ENCODE assay signal across 1 cellular context in genomic region chr20:33622705-33623390, GRCh38.
TF ChIP-seq lines count a peak whose summit lies in the region.

No MANE protein-coding gene starts in this region.

TF ChIP-seq in K562, 482 proteins besides CTCF, POLR2A, EP300 and RAD21:
- TF ChIP-seq CBX1 (IDR thresholded peaks at IDR 0.05; ENCODE audit: low read depth) = no peak
- TF ChIP-seq CEBPG (CRISPR knock-in tag; IDR thresholded peaks at IDR 0.05) = no peak
- no peak for TF ChIP-seq CEBPG (tag; conservative IDR thresholded peaks at IDR 0.05 in 1 of 2, IDR thresholded peaks at IDR 0.05 in 1 of 2)
- TF ChIP-seq USF2 (CRISPR knock-in tag; IDR thresholded peaks at IDR 0.05) = no peak
- no peak for TF ChIP-seq ZNF778 (CRISPR knock-in tag; IDR thresholded peaks at IDR 0.05)
- no peak for TF ChIP-seq KLF16 (IDR thresholded peaks at IDR 0.05)
- TF ChIP-seq MAFK (IDR thresholded peaks at IDR 0.05; ENCODE audit: low read length) = no peak
- TF ChIP-seq NR2C1 (IDR thresholded peaks at IDR 0.05) = no peak
- TF ChIP-seq NR2C1 (tag; IDR thresholded peaks at IDR 0.05) = no peak
- no peak for TF ChIP-seq RUNX1 (IDR thresholded peaks at IDR 0.05; ENCODE audit: low read depth)
- TF ChIP-seq POLR2G (IDR thresholded peaks at IDR 0.05; ENCODE audit: low read depth, low read length) = no peak
- TF ChIP-seq, protein P1, sequence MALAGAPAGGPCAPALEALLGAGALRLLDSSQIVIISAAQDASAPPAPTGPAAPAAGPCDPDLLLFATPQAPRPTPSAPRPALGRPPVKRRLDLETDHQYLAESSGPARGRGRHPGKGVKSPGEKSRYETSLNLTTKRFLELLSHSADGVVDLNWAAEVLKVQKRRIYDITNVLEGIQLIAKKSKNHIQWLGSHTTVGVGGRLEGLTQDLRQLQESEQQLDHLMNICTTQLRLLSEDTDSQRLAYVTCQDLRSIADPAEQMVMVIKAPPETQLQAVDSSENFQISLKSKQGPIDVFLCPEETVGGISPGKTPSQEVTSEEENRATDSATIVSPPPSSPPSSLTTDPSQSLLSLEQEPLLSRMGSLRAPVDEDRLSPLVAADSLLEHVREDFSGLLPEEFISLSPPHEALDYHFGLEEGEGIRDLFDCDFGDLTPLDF (CRISPR knock-in tag; IDR thresholded peaks at IDR 0.05) = no peak
- TF ChIP-seq MECOM (CRISPR knock-in tag; IDR thresholded peaks at IDR 0.05) = no peak
- TF ChIP-seq, protein P2, sequence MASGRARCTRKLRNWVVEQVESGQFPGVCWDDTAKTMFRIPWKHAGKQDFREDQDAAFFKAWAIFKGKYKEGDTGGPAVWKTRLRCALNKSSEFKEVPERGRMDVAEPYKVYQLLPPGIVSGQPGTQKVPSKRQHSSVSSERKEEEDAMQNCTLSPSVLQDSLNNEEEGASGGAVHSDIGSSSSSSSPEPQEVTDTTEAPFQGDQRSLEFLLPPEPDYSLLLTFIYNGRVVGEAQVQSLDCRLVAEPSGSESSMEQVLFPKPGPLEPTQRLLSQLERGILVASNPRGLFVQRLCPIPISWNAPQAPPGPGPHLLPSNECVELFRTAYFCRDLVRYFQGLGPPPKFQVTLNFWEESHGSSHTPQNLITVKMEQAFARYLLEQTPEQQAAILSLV (tag; IDR thresholded peaks at IDR 0.05) = no peak
- no peak for TF ChIP-seq CREBBP (IDR thresholded peaks at IDR 0.05; ENCODE audit: low read depth, low read length)
- TF ChIP-seq, protein P3, sequence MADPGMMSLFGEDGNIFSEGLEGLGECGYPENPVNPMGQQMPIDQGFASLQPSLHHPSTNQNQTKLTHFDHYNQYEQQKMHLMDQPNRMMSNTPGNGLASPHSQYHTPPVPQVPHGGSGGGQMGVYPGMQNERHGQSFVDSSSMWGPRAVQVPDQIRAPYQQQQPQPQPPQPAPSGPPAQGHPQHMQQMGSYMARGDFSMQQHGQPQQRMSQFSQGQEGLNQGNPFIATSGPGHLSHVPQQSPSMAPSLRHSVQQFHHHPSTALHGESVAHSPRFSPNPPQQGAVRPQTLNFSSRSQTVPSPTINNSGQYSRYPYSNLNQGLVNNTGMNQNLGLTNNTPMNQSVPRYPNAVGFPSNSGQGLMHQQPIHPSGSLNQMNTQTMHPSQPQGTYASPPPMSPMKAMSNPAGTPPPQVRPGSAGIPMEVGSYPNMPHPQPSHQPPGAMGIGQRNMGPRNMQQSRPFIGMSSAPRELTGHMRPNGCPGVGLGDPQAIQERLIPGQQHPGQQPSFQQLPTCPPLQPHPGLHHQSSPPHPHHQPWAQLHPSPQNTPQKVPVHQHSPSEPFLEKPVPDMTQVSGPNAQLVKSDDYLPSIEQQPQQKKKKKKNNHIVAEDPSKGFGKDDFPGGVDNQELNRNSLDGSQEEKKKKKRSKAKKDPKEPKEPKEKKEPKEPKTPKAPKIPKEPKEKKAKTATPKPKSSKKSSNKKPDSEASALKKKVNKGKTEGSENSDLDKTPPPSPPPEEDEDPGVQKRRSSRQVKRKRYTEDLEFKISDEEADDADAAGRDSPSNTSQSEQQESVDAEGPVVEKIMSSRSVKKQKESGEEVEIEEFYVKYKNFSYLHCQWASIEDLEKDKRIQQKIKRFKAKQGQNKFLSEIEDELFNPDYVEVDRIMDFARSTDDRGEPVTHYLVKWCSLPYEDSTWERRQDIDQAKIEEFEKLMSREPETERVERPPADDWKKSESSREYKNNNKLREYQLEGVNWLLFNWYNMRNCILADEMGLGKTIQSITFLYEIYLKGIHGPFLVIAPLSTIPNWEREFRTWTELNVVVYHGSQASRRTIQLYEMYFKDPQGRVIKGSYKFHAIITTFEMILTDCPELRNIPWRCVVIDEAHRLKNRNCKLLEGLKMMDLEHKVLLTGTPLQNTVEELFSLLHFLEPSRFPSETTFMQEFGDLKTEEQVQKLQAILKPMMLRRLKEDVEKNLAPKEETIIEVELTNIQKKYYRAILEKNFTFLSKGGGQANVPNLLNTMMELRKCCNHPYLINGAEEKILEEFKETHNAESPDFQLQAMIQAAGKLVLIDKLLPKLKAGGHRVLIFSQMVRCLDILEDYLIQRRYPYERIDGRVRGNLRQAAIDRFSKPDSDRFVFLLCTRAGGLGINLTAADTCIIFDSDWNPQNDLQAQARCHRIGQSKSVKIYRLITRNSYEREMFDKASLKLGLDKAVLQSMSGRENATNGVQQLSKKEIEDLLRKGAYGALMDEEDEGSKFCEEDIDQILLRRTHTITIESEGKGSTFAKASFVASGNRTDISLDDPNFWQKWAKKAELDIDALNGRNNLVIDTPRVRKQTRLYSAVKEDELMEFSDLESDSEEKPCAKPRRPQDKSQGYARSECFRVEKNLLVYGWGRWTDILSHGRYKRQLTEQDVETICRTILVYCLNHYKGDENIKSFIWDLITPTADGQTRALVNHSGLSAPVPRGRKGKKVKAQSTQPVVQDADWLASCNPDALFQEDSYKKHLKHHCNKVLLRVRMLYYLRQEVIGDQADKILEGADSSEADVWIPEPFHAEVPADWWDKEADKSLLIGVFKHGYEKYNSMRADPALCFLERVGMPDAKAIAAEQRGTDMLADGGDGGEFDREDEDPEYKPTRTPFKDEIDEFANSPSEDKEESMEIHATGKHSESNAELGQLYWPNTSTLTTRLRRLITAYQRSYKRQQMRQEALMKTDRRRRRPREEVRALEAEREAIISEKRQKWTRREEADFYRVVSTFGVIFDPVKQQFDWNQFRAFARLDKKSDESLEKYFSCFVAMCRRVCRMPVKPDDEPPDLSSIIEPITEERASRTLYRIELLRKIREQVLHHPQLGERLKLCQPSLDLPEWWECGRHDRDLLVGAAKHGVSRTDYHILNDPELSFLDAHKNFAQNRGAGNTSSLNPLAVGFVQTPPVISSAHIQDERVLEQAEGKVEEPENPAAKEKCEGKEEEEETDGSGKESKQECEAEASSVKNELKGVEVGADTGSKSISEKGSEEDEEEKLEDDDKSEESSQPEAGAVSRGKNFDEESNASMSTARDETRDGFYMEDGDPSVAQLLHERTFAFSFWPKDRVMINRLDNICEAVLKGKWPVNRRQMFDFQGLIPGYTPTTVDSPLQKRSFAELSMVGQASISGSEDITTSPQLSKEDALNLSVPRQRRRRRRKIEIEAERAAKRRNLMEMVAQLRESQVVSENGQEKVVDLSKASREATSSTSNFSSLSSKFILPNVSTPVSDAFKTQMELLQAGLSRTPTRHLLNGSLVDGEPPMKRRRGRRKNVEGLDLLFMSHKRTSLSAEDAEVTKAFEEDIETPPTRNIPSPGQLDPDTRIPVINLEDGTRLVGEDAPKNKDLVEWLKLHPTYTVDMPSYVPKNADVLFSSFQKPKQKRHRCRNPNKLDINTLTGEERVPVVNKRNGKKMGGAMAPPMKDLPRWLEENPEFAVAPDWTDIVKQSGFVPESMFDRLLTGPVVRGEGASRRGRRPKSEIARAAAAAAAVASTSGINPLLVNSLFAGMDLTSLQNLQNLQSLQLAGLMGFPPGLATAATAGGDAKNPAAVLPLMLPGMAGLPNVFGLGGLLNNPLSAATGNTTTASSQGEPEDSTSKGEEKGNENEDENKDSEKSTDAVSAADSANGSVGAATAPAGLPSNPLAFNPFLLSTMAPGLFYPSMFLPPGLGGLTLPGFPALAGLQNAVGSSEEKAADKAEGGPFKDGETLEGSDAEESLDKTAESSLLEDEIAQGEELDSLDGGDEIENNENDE (IDR thresholded peaks at IDR 0.05; ENCODE audit: low read depth, low read length) = no peak
- no peak for TF ChIP-seq ZNF717 (CRISPR knock-in tag; IDR thresholded peaks at IDR 0.05)
- no peak for TF ChIP-seq RBM34 (IDR thresholded peaks at IDR 0.05; ENCODE audit: borderline replicate concordance, insufficient read depth, low read length)
- TF ChIP-seq PTTG1 (tag; IDR thresholded peaks at IDR 0.05; ENCODE audit: low read depth) = no peak
- no peak for TF ChIP-seq POLR3G (IDR thresholded peaks at IDR 0.05; ENCODE audit: extremely low read depth, insufficient read length, insufficient replicate concordance)
- no peak for TF ChIP-seq CHD4 (IDR thresholded peaks at IDR 0.05; ENCODE audit: insufficient read depth, insufficient replicate concordance, low read depth, low read length, poor library complexity, severe bottlenecking)
- TF ChIP-seq, protein P4, sequence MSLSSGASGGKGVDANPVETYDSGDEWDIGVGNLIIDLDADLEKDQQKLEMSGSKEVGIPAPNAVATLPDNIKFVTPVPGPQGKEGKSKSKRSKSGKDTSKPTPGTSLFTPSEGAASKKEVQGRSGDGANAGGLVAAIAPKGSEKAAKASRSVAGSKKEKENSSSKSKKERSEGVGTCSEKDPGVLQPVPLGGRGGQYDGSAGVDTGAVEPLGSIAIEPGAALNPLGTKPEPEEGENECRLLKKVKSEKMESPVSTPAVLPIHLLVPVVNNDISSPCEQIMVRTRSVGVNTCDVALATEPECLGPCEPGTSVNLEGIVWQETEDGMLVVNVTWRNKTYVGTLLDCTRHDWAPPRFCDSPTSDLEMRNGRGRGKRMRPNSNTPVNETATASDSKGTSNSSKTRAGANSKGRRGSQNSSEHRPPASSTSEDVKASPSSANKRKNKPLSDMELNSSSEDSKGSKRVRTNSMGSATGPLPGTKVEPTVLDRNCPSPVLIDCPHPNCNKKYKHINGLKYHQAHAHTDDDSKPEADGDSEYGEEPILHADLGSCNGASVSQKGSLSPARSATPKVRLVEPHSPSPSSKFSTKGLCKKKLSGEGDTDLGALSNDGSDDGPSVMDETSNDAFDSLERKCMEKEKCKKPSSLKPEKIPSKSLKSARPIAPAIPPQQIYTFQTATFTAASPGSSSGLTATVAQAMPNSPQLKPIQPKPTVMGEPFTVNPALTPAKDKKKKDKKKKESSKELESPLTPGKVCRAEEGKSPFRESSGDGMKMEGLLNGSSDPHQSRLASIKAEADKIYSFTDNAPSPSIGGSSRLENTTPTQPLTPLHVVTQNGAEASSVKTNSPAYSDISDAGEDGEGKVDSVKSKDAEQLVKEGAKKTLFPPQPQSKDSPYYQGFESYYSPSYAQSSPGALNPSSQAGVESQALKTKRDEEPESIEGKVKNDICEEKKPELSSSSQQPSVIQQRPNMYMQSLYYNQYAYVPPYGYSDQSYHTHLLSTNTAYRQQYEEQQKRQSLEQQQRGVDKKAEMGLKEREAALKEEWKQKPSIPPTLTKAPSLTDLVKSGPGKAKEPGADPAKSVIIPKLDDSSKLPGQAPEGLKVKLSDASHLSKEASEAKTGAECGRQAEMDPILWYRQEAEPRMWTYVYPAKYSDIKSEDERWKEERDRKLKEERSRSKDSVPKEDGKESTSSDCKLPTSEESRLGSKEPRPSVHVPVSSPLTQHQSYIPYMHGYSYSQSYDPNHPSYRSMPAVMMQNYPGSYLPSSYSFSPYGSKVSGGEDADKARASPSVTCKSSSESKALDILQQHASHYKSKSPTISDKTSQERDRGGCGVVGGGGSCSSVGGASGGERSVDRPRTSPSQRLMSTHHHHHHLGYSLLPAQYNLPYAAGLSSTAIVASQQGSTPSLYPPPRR (CRISPR knock-in tag; IDR thresholded peaks at IDR 0.05; ENCODE audit: borderline replicate concordance) = no peak
